17 cellular contexts compared by ENCODE assay signal in genomic region chr15:57533062-57533735, GRCh38. TPM values are rescaled to one million over a fixed set of nuclear protein-coding genes. Genes with fewer than 3 reads are reported as not detected.
"Had no signal": no experiment of that assay in that cellular context is flagged by ENCODE, and none has a peak within 500 bp of the region (broad histone marks: within the 10 kb centered on the region; RNA-seq: fewer than 3 reads in every experiment).

No MANE protein-coding gene starts in this region.

- H3K4me3 Mint-ChIP-seq: activated naive CD8-positive, alpha-beta T cell; activated T-cell treated with anti-CD3 and anti-CD28 coated beads, Interleukin-2, amount 50 U/mL, for 4 hours; natural killer cell; stimulated activated naive B cell treated with anti-CD40 and anti-IgM and Interleukin-4, amounts not matched to agents 10 μg/mL and 1 μg/mL and 100 μg/mL, for 72 hours had no signal

- H3K4me1 Mint-ChIP-seq: natural killer cell had no signal

- H3K27me3 Mint-ChIP-seq: activated naive CD8-positive, alpha-beta T cell; progenitor cell of endocrine pancreas; stimulated activated naive B cell treated with anti-CD40 and anti-IgM and Interleukin-4, amounts not matched to agents 10 μg/mL and 1 μg/mL and 100 μg/mL, for 72 hours had no signal

- H3K27ac ChIP-seq: colonic mucosa, spleen had no signal

- H3K27me3 ChIP-seq: colonic mucosa, heart right ventricle had no signal

- H3K36me3 ChIP-seq: colonic mucosa, spleen had no signal

- H3K9me3 ChIP-seq: colonic mucosa, heart right ventricle had no signal

- H3K27ac Mint-ChIP-seq: activated naive CD8-positive, alpha-beta T cell; natural killer cell; progenitor cell of endocrine pancreas; stimulated activated naive B cell treated with anti-CD40 and anti-IgM and Interleukin-4, amounts not matched to agents 10 μg/mL and 1 μg/mL and 100 μg/mL, for 72 hours had no signal

- H3K4me3 ChIP-seq: colonic mucosa, heart right ventricle, spleen had no signal

- DNase-seq: activated CD4-positive, alpha-beta T cell treated with anti-CD3 and anti-CD28 coated beads for 1 hour; activated CD4-positive, alpha-beta T cell treated with anti-CD3 and anti-CD28 coated beads, Interleukin-2, amount 50 U/mL, for 48 hours; activated effector memory CD4-positive, alpha-beta T cell treated with anti-CD3 and anti-CD28 coated beads, Interleukin-2, amount 50 U/mL, for 16 hours; activated T-cell treated with anti-CD3 and anti-CD28 coated beads, Interleukin-2, amount 50 U/mL, for 4 hours; anterior cingulate cortex; colonic mucosa; effector CD8-positive, alpha-beta T cell; heart right ventricle; natural killer cell; occipital lobe; spleen; stimulated activated CD4-positive, alpha-beta T cell treated with anti-CD3 and anti-CD28 coated beads, Interleukin-1b, Interleukin-23, amount 100 ng/mL, for 48 hours; stimulated activated naive B cell treated with anti-CD40 and anti-IgM and Interleukin-4, amounts not matched to agents 10 μg/mL and 1 μg/mL and 100 μg/mL, for 72 hours; trophoblast cell had no signal

- H3K36me3 Mint-ChIP-seq: activated naive CD8-positive, alpha-beta T cell; natural killer cell had no signal

- ATAC-seq: activated T-cell treated with anti-CD3 and anti-CD28 coated beads, Interleukin-2, amount 50 U/mL, for 4 hours; natural killer cell; stimulated activated naive B cell treated with anti-CD40 and anti-IgM and Interleukin-4, amounts not matched to agents 10 μg/mL and 1 μg/mL and 100 μg/mL, for 72 hours had no signal

- H3K9me3 Mint-ChIP-seq: natural killer cell had no signal

RNA-seq across cellular contexts. Expression of gene MYZAP, which starts 58.5 kb away (rescaled TPM):
- total RNA-seq: natural killer cell had no signal
- polyA plus RNA-seq: fibroblast of lung had no signal
